Comparison of ENCODE assay signal across 8 cellular contexts in genomic region chr2:44016282-44016681, GRCh38. TPM values are rescaled to one million over a fixed set of nuclear protein-coding genes. Genes with fewer than 3 reads are reported as not detected.
DNase-seq lines count a peak whose midpoint lies in the region; ATAC-seq, FAIRE-seq and TF ChIP-seq lines count a peak whose summit lies in the region.

No MANE protein-coding gene starts in this region.

- no peak overlapping the region for H3K4me3 ChIP-seq in MM.1S (ENCODE audit: low read length)
- H3K4me3 ChIP-seq in astrocyte (ENCODE audit: insufficient read depth, low read depth, low read length) = no peak overlapping the region
- H3K4me3 ChIP-seq in right lobe of liver = no peak overlapping the region

- H3K4me1 Mint-ChIP-seq in astrocyte (ENCODE audit: low read depth, unreplicated experiment) = no peaks in the 10 kb centered on the region

- peaks cover 2% of the 10 kb centered on the region for H3K27me3 Mint-ChIP-seq in astrocyte (ENCODE audit: low read depth, unreplicated experiment)

- H3K27ac ChIP-seq in MM.1S (ENCODE audit: low read length) (no peak overlapping the region), astrocyte (ENCODE audit: low read depth, low read length) (no peak overlapping the region), right lobe of liver (no peak overlapping the region)

- no peaks in the 10 kb centered on the region for H3K9me3 ChIP-seq in MM.1S (replicated peaks; ENCODE audit: insufficient read depth, low read length)
- no peaks in the 10 kb centered on the region for H3K9me3 ChIP-seq in astrocyte (ENCODE audit: insufficient read depth, low read depth, low read length)
- no peaks in the 10 kb centered on the region for H3K9me3 ChIP-seq in right lobe of liver

- ATAC-seq in right lobe of liver = peak in 3 of 4 donors; percentile 38 to 53 (median 52)
- ATAC-seq in HG03460 (IDR thresholded peaks at IDR 0.05; ENCODE audit: unreplicated experiment) = no peak
- no peak for ATAC-seq in GM19324 (IDR thresholded peaks at IDR 0.05; ENCODE audit: low FRiP score, unreplicated experiment)
- no peak for ATAC-seq in HG02642 (IDR thresholded peaks at IDR 0.05; ENCODE audit: poor library complexity, unreplicated experiment)

- H3K4me2 ChIP-seq in MM.1S (ENCODE audit: low read depth, low read length) = no peak overlapping the region
- H3K4me2 ChIP-seq in astrocyte (ENCODE audit: low read length) = no peak overlapping the region

- 20% methylated on average over 6 of the region's 6 CpGs for WGBS in right lobe of liver (ENCODE audit: insufficient coverage, low coverage, low lambda C conversion rate, missing lambda C conversion rate)

- H3F3A ChIP-seq in MM.1S (ENCODE audit: insufficient read depth, low read length) = no peaks in the 10 kb centered on the region

- H3K36me3 ChIP-seq in MM.1S (replicated peaks; ENCODE audit: insufficient read depth, low read length) (no peaks in the 10 kb centered on the region), astrocyte (ENCODE audit: insufficient read depth, low read length) (no peaks in the 10 kb centered on the region), right lobe of liver (no peaks in the 10 kb centered on the region)

- H3K4me1 ChIP-seq in MM.1S (ENCODE audit: low read length) (no peaks in the 10 kb centered on the region), astrocyte (ENCODE audit: insufficient read depth, low read length) (no peaks in the 10 kb centered on the region), right lobe of liver (no peaks in the 10 kb centered on the region)

- no peak for TF ChIP-seq POLR2A in right lobe of liver (IDR thresholded peaks at IDR 0.05)

- TF ChIP-seq CTCF in MM.1S (IDR thresholded peaks at IDR 0.05; ENCODE audit: low read length) (no peak), astrocyte (IDR thresholded peaks at IDR 0.05; ENCODE audit: insufficient read depth, low read depth, low read length) (no peak), right lobe of liver (IDR thresholded peaks at IDR 0.05) (no peak)

- H2AFZ ChIP-seq in MM.1S (ENCODE audit: low read length) (no peak overlapping the region), astrocyte (ENCODE audit: low read depth, low read length) (no peak overlapping the region)

- H3K9ac ChIP-seq in MM.1S (ENCODE audit: low read length) = no peak overlapping the region
- no peak overlapping the region for H3K9ac ChIP-seq in astrocyte (ENCODE audit: low read length)

- H4K20me1 ChIP-seq in MM.1S (ENCODE audit: insufficient read depth, low read length) = no peaks in the 10 kb centered on the region
- no peaks in the 10 kb centered on the region for H4K20me1 ChIP-seq in astrocyte (ENCODE audit: insufficient read depth, low read length)

- intact Hi-C loops in right lobe of liver (cut with DNase I) = no loop called here

- H3K27me3 ChIP-seq in MM.1S (replicated peaks; ENCODE audit: insufficient read depth, low read length) (no peaks in the 10 kb centered on the region), astrocyte (ENCODE audit: insufficient read depth, low read length) (peaks cover 5% of the 10 kb centered on the region), right lobe of liver (no peaks in the 10 kb centered on the region)

- H3K79me2 ChIP-seq in MM.1S (ENCODE audit: low read length) (no peaks in the 10 kb centered on the region), astrocyte (ENCODE audit: insufficient read depth, low read length) (no peaks in the 10 kb centered on the region)

- H3K4me3 Mint-ChIP-seq in astrocyte (ENCODE audit: unreplicated experiment) = no peak overlapping the region

- DNase-seq in Ammon's horn (ENCODE audit: low spot score) (peak; percentile 16), MM.1S (peak; percentile 40), astrocyte (ENCODE audit: low read depth) (peak; percentile 36), right lobe of liver (peak in 1 of 3 donors; percentile 37), NCI-H2196 treated with DMSO at 0.1 percent for 48 hours (lab: John Stamatoyannopoulos, UW; ENCODE audit: unreplicated experiment) (no peak)

- no peak overlapping the region for H3K27ac Mint-ChIP-seq in astrocyte (ENCODE audit: unreplicated experiment)

- H3K9me2 ChIP-seq in MM.1S (replicated peaks; ENCODE audit: insufficient read depth, low read length) = no peaks in the 10 kb centered on the region

- peaks cover 4% of the 10 kb centered on the region for H3K9me3 Mint-ChIP-seq in astrocyte (ENCODE audit: unreplicated experiment)

- no peaks in the 10 kb centered on the region for H3K36me3 Mint-ChIP-seq in astrocyte (ENCODE audit: low read depth, unreplicated experiment)

- no peak for FAIRE-seq in astrocyte (lab: Jason Lieb, UNC)

RNA-seq across cellular contexts. Expression of gene LRPPRC, which starts 20.5 kb away (rescaled TPM):
- total RNA-seq in astrocyte = 92.7 and 94.9 TPM in 2 replicates
- total RNA-seq in right lobe of liver = 10 to 100 TPM; 39.6 to 53.8 (median 45.5) TPM

Comparison
In these comparisons a context has a peak if more than half of its experiments do, and no peak if none do; other contexts are left out.
1. ATAC-seq: peak in right lobe of liver (3 of 4); none in HG03460 (single experiment), GM19324 (single experiment) and HG02642 (single experiment).